21 cellular contexts compared by ENCODE assay signal in the genomic region with DNA sequence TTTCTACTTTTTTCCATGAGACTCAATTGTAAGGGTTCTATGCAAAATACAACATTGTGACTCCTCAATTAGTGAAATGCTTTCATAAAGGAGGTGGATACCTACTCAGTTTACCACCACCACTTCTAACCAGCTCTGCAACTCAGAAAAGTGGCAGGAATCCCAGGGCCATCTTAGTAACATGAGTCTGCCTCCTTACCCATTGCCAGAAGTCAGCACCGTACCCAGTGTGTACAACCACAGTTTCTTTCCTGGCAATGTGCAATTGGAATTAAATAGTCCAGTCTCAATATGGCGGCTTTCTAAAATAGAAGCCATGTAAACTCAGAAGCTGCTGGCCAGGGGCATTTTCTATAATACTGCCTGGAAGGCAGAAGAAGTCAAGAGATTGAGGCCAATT.
"Had no signal": no experiment of that assay in that cellular context is flagged by ENCODE, and none has a peak within 500 bp of the region (broad histone marks: within the 10 kb centered on the region; RNA-seq: fewer than 3 reads in every experiment).

No MANE protein-coding gene starts in this region.

- DNase-seq: IMR-90, Karpas-422, KG1, MM.1S, NCI-H1092 treated with DMSO at 0.1 percent for 48 hours, NCI-H1436, NCI-H187, NCI-H2081, NCI-H2107, NCI-H2171 treated with DMSO at 0.1 percent for 48 hours, NCI-H345, NCI-H446 treated with DMSO at 0.1 percent for 48 hours, NCI-H510A treated with DMSO at 0.1 percent for 48 hours, NCI-H526 treated with DMSO at 0.1 percent for 48 hours, NCI-H748 treated with DMSO at 0.1 percent for 48 hours, Right ventricle myocardium superior, RPMI8226, SIG-M5 had no signal

- H3K4me3 ChIP-seq: SJSA1, SK-N-MC had no signal

- H3K36me3 ChIP-seq: SJSA1 had no signal

- ATAC-seq: HepG2 had no signal

- H3K27me3 ChIP-seq: SJSA1 had no signal

- H3K9me3 ChIP-seq: SJSA1 had no signal

- H3K27ac ChIP-seq: SJSA1, SK-N-MC had no signal
